13 cellular contexts compared by ENCODE assay signal in the genomic region with DNA sequence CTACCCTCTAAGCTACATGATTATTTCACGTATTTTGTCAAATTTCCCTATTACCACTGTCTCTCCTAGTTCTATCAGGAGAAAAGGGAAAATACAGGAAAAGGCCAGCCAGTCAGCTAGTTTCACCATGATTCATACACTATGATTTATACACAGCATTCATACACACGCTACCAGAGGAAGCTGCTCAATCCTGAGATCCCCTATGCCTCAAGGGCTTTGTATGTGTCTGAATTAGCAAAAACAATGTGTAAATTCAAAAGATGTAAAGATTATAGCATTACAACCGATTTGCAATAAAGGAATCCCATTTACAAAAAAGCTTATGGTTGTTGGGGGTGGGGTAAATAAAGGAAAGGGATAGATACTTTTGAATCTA. TPM values are rescaled to one million over a fixed set of nuclear protein-coding genes. Genes with fewer than 3 reads are reported as not detected.
DNase-seq lines count a peak whose midpoint lies in the region; ATAC-seq and TF ChIP-seq lines count a peak whose summit lies in the region.
"Had no signal": no experiment of that assay in that cellular context is flagged by ENCODE, and none has a peak within 500 bp of the region (broad histone marks: within the 10 kb centered on the region; RNA-seq: fewer than 3 reads in every experiment).

No MANE protein-coding gene starts in this region.

- intact Hi-C loops in left ventricle myocardium inferior (cut with micrococcal nuclease) (no loop called here), sciatic nerve (cut with DNase I) (no loop called here)

- no peak for TF ChIP-seq CTCF in left ventricle myocardium inferior (IDR thresholded peaks at IDR 0.05; ENCODE audit: borderline replicate concordance)

- H3K27ac ChIP-seq in left ventricle myocardium inferior (replicated peaks) = no peak overlapping the region
- H3K27ac ChIP-seq: testis had no signal

- DNase-seq in COLO829 (ENCODE audit: low spot score) = peak; percentile 83
- DNase-seq in RKO (ENCODE audit: low spot score) = peak; percentile 80
- DNase-seq in dedifferentiated amniotic fluid mesenchymal stem cell (ENCODE audit: extremely low spot score) = peak; percentile 75
- peak; percentile 49 for DNase-seq in myocyte (ENCODE audit: low read depth)
- no peak for DNase-seq in SK-N-DZ (ENCODE audit: low spot score)
- no peak for DNase-seq in activated gamma-delta T cell treated with Interleukin-2 at 50 U/mL for 16 hours
- DNase-seq in left ventricle myocardium inferior = no peak
- no peak for DNase-seq in sciatic nerve (ENCODE audit: low spot score)
- DNase-seq: activated CD8-positive, alpha-beta T cell treated with anti-CD3 and anti-CD28 coated beads for 36 hours; activated naive CD8-positive, alpha-beta T cell treated with anti-CD3 and anti-CD28 coated beads, Interleukin-2, amount 10 ng/mL, durations not matched to agents 7 days and 5 days; CD4-positive, CD25-positive, alpha-beta regulatory T cell; NCI-H1092 treated with DMSO at 0.1 percent for 48 hours; testis had no signal

- H3K4me1 ChIP-seq in left ventricle myocardium inferior = peaks cover 6% of the 10 kb centered on the region
- H3K4me1 ChIP-seq: testis had no signal

- no peaks in the 10 kb centered on the region for H3K9me3 ChIP-seq in left ventricle myocardium inferior (replicated peaks)
- H3K9me3 ChIP-seq: testis had no signal

- H3K4me3 ChIP-seq in left ventricle myocardium inferior = no peak overlapping the region
- H3K4me3 ChIP-seq: testis had no signal

- no peaks in the 10 kb centered on the region for H3K27me3 ChIP-seq in left ventricle myocardium inferior (ENCODE audit: low read depth)
- H3K27me3 ChIP-seq: testis had no signal

- no peak for ATAC-seq in sciatic nerve
- ATAC-seq: activated CD8-positive, alpha-beta T cell treated with anti-CD3 and anti-CD28 coated beads for 36 hours had no signal

- peaks cover 24% of the 10 kb centered on the region for H3K36me3 ChIP-seq in left ventricle myocardium inferior

RNA-seq across cellular contexts. Expression of gene ACKR4, which starts 3.1 kb away (rescaled TPM):
- not detected in 2 replicates for total RNA-seq in myocyte
- 0.29 TPM for polyA plus RNA-seq in myocyte (2012)
- polyA plus RNA-seq in SK-N-DZ (2014; cell fraction: cytosol; rRNA removed) = not detected in 2 replicates
- polyA plus RNA-seq in SK-N-DZ (2014; cell fraction: nucleus; rRNA removed) = 0.08 TPM in 1 of 2 replicates, not detected in the other
- total RNA-seq in left ventricle myocardium inferior = 5.2 TPM
- 3.1 TPM for total RNA-seq in sciatic nerve
- total RNA-seq: activated CD8-positive, alpha-beta T cell treated with anti-CD3 and anti-CD28 coated beads for 36 hours; activated naive CD8-positive, alpha-beta T cell treated with anti-CD3 and anti-CD28 coated beads, Interleukin-2, amount 10 ng/mL, durations not matched to agents 7 days and 5 days had no signal

Comparison
In these comparisons a context has a peak if more than half of its experiments do, and no peak if none do; other contexts are left out.
1. DNase-seq: peak in COLO829 (single experiment), RKO (single experiment), dedifferentiated amniotic fluid mesenchymal stem cell (single experiment) and myocyte (single experiment); none in SK-N-DZ (single experiment), activated gamma-delta T cell treated with Interleukin-2 at 50 U/mL for 16 hours (single experiment), left ventricle myocardium inferior (single experiment) and sciatic nerve (single experiment).